Comparison of ENCODE assay signal across 1 cellular context in genomic region chr15:90571063-90571541, GRCh38.
TF ChIP-seq lines count a peak whose summit lies in the region.

No MANE protein-coding gene starts in this region.

TF ChIP-seq in HepG2, 621 proteins besides CTCF, POLR2A, EP300 and RAD21 (continued from another document):
- TF ChIP-seq HBP1 (CRISPR knock-in tag; IDR thresholded peaks at IDR 0.05; ENCODE audit: low read depth) (no peak), RORA (CRISPR knock-in tag; IDR thresholded peaks at IDR 0.05) (no peak), FIP1L1 (IDR thresholded peaks at IDR 0.05; ENCODE audit: borderline replicate concordance, insufficient read depth, low read depth, low read length) (no peak), ATF6 (CRISPR knock-in tag; conservative IDR thresholded peaks at IDR 0.05) (no peak), HMGXB4 (CRISPR knock-in tag; IDR thresholded peaks at IDR 0.05; ENCODE audit: borderline replicate concordance in 1 of 2, low read depth in 1 of 2) (no peak), ATM (IDR thresholded peaks at IDR 0.05; ENCODE audit: borderline replicate concordance) (no peak), MATR3 (CRISPR knock-in tag; IDR thresholded peaks at IDR 0.05) (no peak), XBP1 (CRISPR knock-in tag; IDR thresholded peaks at IDR 0.05) (no peak), GABPB1 (CRISPR knock-in tag; IDR thresholded peaks at IDR 0.05) (no peak), GMEB2 (CRISPR knock-in tag; IDR thresholded peaks at IDR 0.05; ENCODE audit: low read depth) (no peak), MYPOP (CRISPR knock-in tag; IDR thresholded peaks at IDR 0.05) (no peak)
- TF ChIP-seq, protein P1, sequence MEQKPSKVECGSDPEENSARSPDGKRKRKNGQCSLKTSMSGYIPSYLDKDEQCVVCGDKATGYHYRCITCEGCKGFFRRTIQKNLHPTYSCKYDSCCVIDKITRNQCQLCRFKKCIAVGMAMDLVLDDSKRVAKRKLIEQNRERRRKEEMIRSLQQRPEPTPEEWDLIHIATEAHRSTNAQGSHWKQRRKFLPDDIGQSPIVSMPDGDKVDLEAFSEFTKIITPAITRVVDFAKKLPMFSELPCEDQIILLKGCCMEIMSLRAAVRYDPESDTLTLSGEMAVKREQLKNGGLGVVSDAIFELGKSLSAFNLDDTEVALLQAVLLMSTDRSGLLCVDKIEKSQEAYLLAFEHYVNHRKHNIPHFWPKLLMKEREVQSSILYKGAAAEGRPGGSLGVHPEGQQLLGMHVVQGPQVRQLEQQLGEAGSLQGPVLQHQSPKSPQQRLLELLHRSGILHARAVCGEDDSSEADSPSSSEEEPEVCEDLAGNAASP (CRISPR knock-in tag; IDR thresholded peaks at IDR 0.05; ENCODE audit: borderline replicate concordance): no peak
- TF ChIP-seq, protein P2, sequence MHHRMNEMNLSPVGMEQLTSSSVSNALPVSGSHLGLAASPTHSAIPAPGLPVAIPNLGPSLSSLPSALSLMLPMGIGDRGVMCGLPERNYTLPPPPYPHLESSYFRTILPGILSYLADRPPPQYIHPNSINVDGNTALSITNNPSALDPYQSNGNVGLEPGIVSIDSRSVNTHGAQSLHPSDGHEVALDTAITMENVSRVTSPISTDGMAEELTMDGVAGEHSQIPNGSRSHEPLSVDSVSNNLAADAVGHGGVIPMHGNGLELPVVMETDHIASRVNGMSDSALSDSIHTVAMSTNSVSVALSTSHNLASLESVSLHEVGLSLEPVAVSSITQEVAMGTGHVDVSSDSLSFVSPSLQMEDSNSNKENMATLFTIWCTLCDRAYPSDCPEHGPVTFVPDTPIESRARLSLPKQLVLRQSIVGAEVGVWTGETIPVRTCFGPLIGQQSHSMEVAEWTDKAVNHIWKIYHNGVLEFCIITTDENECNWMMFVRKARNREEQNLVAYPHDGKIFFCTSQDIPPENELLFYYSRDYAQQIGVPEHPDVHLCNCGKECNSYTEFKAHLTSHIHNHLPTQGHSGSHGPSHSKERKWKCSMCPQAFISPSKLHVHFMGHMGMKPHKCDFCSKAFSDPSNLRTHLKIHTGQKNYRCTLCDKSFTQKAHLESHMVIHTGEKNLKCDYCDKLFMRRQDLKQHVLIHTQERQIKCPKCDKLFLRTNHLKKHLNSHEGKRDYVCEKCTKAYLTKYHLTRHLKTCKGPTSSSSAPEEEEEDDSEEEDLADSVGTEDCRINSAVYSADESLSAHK (CRISPR knock-in tag; IDR thresholded peaks at IDR 0.05; ENCODE audit: borderline replicate concordance): no peak
- TF ChIP-seq, protein P3, sequence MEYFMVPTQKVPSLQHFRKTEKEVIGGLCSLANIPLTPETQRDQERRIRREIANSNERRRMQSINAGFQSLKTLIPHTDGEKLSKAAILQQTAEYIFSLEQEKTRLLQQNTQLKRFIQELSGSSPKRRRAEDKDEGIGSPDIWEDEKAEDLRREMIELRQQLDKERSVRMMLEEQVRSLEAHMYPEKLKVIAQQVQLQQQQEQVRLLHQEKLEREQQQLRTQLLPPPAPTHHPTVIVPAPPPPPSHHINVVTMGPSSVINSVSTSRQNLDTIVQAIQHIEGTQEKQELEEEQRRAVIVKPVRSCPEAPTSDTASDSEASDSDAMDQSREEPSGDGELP (IDR thresholded peaks at IDR 0.05; ENCODE audit: borderline replicate concordance, low read depth): no peak
TF ChIP-seq in HepG2: peak in this region for 0.
